Comparison of ENCODE assay signal across 15 cellular contexts in genomic region chr3:191339313-191339917, GRCh38. TPM values are rescaled to one million over a fixed set of nuclear protein-coding genes. Genes with fewer than 3 reads are reported as not detected.
DNase-seq lines count a peak whose midpoint lies in the region; ATAC-seq and TF ChIP-seq lines count a peak whose summit lies in the region.
"Had no signal": no experiment of that assay in that cellular context is flagged by ENCODE, and none has a peak within 500 bp of the region (broad histone marks: within the 10 kb centered on the region; RNA-seq: fewer than 3 reads in every experiment).

No MANE protein-coding gene starts in this region.

- no TSS peak for BruUV-seq in MCF 10A (replicated peaks; lab: Mats Ljungman, UMichigan)
- BruUV-seq in mammary epithelial cell (replicated peaks; lab: Mats Ljungman, UMichigan), result no TSS peak

- peaks cover 36% of the 10 kb centered on the region for H3K4me1 Mint-ChIP-seq in MCF 10A (ENCODE audit: insufficient read depth, unreplicated experiment)
- peaks cover 79 to 91% (median 90%) of the 10 kb centered on the region in 3 donors for H3K4me1 Mint-ChIP-seq in IgD-negative memory B cell
- H3K4me1 Mint-ChIP-seq in stimulated activated memory B cell treated with anti-CD40 and anti-IgM and Interleukin-4, amounts not matched to agents 10 μg/mL and 1 μg/mL and 100 μg/mL, for 72 hours, result peaks cover 96% of the 10 kb centered on the region

- H3K27me3 Mint-ChIP-seq in MCF 10A (ENCODE audit: insufficient read depth, unreplicated experiment) (no peaks in the 10 kb centered on the region), IgD-negative memory B cell (no peaks in the 10 kb centered on the region)
- no peaks in the 10 kb centered on the region for H3K27me3 Mint-ChIP-seq in stimulated activated memory B cell treated with anti-CD40 and anti-IgM and Interleukin-4, amounts not matched to agents 10 μg/mL and 1 μg/mL and 100 μg/mL, for 72 hours

- no peak overlapping the region for H3K4me2 ChIP-seq in mammary epithelial cell (ENCODE audit: insufficient read depth, low read depth, low read length)
- H3K4me2 ChIP-seq: GM23338 had no signal

- H4K20me1 ChIP-seq in mammary epithelial cell (ENCODE audit: insufficient read depth, low read length), result no peaks in the 10 kb centered on the region

- CTCF ChIA-PET in MCF 10A (lab: Yijun Ruan, JAX) (interaction anchor here (0.6 to 1.5 kb wide), 3 partner anchors 9 to 135 kb away, joined by 3 to 5 read pairs (median 3); no protein-coding TSS in a partner anchor), mammary epithelial cell (lab: Charles Lee; ENCODE audit: low non-redundant PET) (no interaction called here)

- H3K4me1 ChIP-seq in mammary epithelial cell (ENCODE audit: insufficient read depth, low read length), result peaks cover 11% of the 10 kb centered on the region

- H3K4me3 Mint-ChIP-seq in MCF 10A (ENCODE audit: unreplicated experiment), result no peak overlapping the region
- H3K4me3 Mint-ChIP-seq in IgD-negative memory B cell, result peak overlapping the region in 3 of 4 donors; percentile 8 to 61 (median 18)
- H3K4me3 Mint-ChIP-seq in stimulated activated memory B cell treated with anti-CD40 and anti-IgM and Interleukin-4, amounts not matched to agents 10 μg/mL and 1 μg/mL and 100 μg/mL, for 72 hours, result no peak overlapping the region
- H3K4me3 Mint-ChIP-seq: GM23338 had no signal

- intact Hi-C loops in MCF 10A (cut with micrococcal nuclease) (no loop called here), mammary epithelial cell (cut with micrococcal nuclease) (no loop called here)

- H3K9me3 Mint-ChIP-seq in MCF 10A (ENCODE audit: unreplicated experiment) (no peaks in the 10 kb centered on the region), IgD-negative memory B cell (no peaks in the 10 kb centered on the region)
- no peaks in the 10 kb centered on the region for H3K9me3 Mint-ChIP-seq in stimulated activated memory B cell treated with anti-CD40 and anti-IgM and Interleukin-4, amounts not matched to agents 10 μg/mL and 1 μg/mL and 100 μg/mL, for 72 hours
- H3K9me3 Mint-ChIP-seq: GM23338 had no signal

- no peaks in the 10 kb centered on the region for H3K36me3 ChIP-seq in mammary epithelial cell (ENCODE audit: insufficient read depth, low read length)
- H3K36me3 ChIP-seq: BLaER1 treated with 17β-estradiol and CSF1 and Interleukin-3, amounts not matched to agents 10 nM and 100 nM had no signal

- peak overlapping the region; percentile 92 for H3K27ac Mint-ChIP-seq in MCF 10A (ENCODE audit: low read depth, unreplicated experiment)
- peak overlapping the region in 2 of 3 donors; percentile 13 to 83 for H3K27ac Mint-ChIP-seq in IgD-negative memory B cell
- peak overlapping the region; percentile 91 for H3K27ac Mint-ChIP-seq in stimulated activated memory B cell treated with anti-CD40 and anti-IgM and Interleukin-4, amounts not matched to agents 10 μg/mL and 1 μg/mL and 100 μg/mL, for 72 hours
- H3K27ac Mint-ChIP-seq: GM23338 had no signal

- H3K27me3 ChIP-seq in mammary epithelial cell (ENCODE audit: insufficient read depth, low read length), result no peaks in the 10 kb centered on the region

- no peak overlapping the region for H3K27ac ChIP-seq in mammary epithelial cell (ENCODE audit: insufficient read depth, low read depth, low read length)
- H3K27ac ChIP-seq: BLaER1 treated with 17β-estradiol and CSF1 and Interleukin-3, amounts not matched to agents 10 nM and 100 nM had no signal

- peak; percentile 73 for ATAC-seq in left lobe of liver
- ATAC-seq in stimulated activated memory B cell treated with anti-CD40 and anti-IgM and Interleukin-4, amounts not matched to agents 10 μg/mL and 1 μg/mL and 100 μg/mL, for 72 hours, result no peak
- ATAC-seq: GM23338 had no signal

- H3K36me3 Mint-ChIP-seq in MCF 10A (ENCODE audit: insufficient read depth, unreplicated experiment) (no peaks in the 10 kb centered on the region), IgD-negative memory B cell (peaks cover 4% of the 10 kb centered on the region)
- peaks cover 5% of the 10 kb centered on the region for H3K36me3 Mint-ChIP-seq in stimulated activated memory B cell treated with anti-CD40 and anti-IgM and Interleukin-4, amounts not matched to agents 10 μg/mL and 1 μg/mL and 100 μg/mL, for 72 hours

- no peak overlapping the region for H3K9ac ChIP-seq in mammary epithelial cell (ENCODE audit: insufficient read depth, low read length)
- H3K9ac ChIP-seq: BLaER1 treated with 17β-estradiol and CSF1 and Interleukin-3, amounts not matched to agents 10 nM and 100 nM had no signal

- H3K9me3 ChIP-seq in mammary epithelial cell (replicated peaks; ENCODE audit: insufficient read depth, low read length), result no peaks in the 10 kb centered on the region
- H3K9me3 ChIP-seq: BLaER1 treated with 17β-estradiol and CSF1 and Interleukin-3, amounts not matched to agents 10 nM and 100 nM had no signal

- H3K4me3 ChIP-seq in mammary epithelial cell (replicated peaks in 1 of 3; ENCODE audit: insufficient read depth in 1 of 3, low read depth in 2 of 3, low read length in 3 of 3), result no peak overlapping the region
- H3K4me3 ChIP-seq: BLaER1 treated with 17β-estradiol and CSF1 and Interleukin-3, amounts not matched to agents 10 nM and 100 nM; GM23338 had no signal

- no peak for TF ChIP-seq CTCF in MCF 10A (IDR thresholded peaks at IDR 0.05; ENCODE audit: unreplicated experiment)
- no peak for TF ChIP-seq CTCF in mammary epithelial cell (conservative IDR thresholded peaks at IDR 0.05 in 1 of 2, IDR thresholded peaks at IDR 0.05 in 1 of 2; ENCODE audit: extremely low read depth in 1 of 2, insufficient read depth in 1 of 2, low read depth in 1 of 2, low read length in 2 of 2)

- no peak overlapping the region for H2AFZ ChIP-seq in mammary epithelial cell (ENCODE audit: low read depth, low read length)
- H2AFZ ChIP-seq: GM23338 had no signal

- 98% methylated on average over 3 of the region's 3 CpGs for WGBS in mammary epithelial cell (ENCODE audit: low coverage, missing lambda C conversion rate)

- in situ Hi-C loops in mammary epithelial cell (cut with MboI; ENCODE audit: low sequenced_read_pairs in 2 of 2), result no loop called here

- DNase-seq in MCF 10A (ENCODE audit: unreplicated experiment) (no peak), mammary epithelial cell (no peak), left lobe of liver (ENCODE audit: low spot score) (no peak), EL (no peak), NCI-H1436 (lab: John Stamatoyannopoulos, UW) (no peak), NCI-H187 treated with DMSO at 0.1 percent for 48 hours (lab: John Stamatoyannopoulos, UW) (no peak)
- DNase-seq: 8988T, NCI-H1105 treated with DMSO at 0.1 percent for 48 hours, NCI-H2029 treated with DMSO at 0.1 percent for 48 hours, NCI-H524, SHP77 had no signal

- peaks cover 100% of the 10 kb centered on the region for H3K79me2 ChIP-seq in mammary epithelial cell (ENCODE audit: insufficient read depth, low read length)

- dilution Hi-C loops in mammary epithelial cell (cut with HindIII; ENCODE audit: low sequenced_read_pairs), result no loop called here

- POLR2A ChIA-PET in MCF 10A (lab: Yijun Ruan, JAX), result interaction anchor here (2.0 to 6.4 kb wide), 3 partner anchors 9 to 19 kb away, joined by 6 to 40 read pairs (median 11); partner anchors contain the start of genes CCDC50 and UTS2B

RNA-seq across cellular contexts. Expression of gene UTS2B, which starts 9.1 kb away (rescaled TPM):
- total RNA-seq in MCF 10A (2022), result 0.26 TPM in 1 of 2 replicates, not detected in the other
- total RNA-seq in mammary epithelial cell, result under 1 TPM in 1 of 2 donors, not detected in 1; 0.42 TPM
- polyA plus RNA-seq in mammary epithelial cell, result 0.05 TPM
- not detected for polyA minus RNA-seq in mammary epithelial cell
- polyA plus RNA-seq in IgD-negative memory B cell, result 4.2 TPM
- total RNA-seq in left lobe of liver, result 0.15 TPM
- total RNA-seq: GM23338 had no signal

RNA-seq across cellular contexts. Expression of gene CCDC50, which starts 10.2 kb away (rescaled TPM):
- 100 and 115 TPM in 2 replicates for total RNA-seq in MCF 10A (2022)
- total RNA-seq in mammary epithelial cell, result 10 to 100 TPM; 74.8 to 85.0 TPM
- 36.5 TPM for polyA plus RNA-seq in mammary epithelial cell
- polyA minus RNA-seq in mammary epithelial cell, result 28.9 TPM
- polyA plus RNA-seq in IgD-negative memory B cell, result 98.9 TPM
- total RNA-seq in left lobe of liver, result 35.8 TPM

Comparison
In these comparisons a context has a peak if more than half of its experiments do, and no peak if none do; other contexts are left out.
1. H3K4me3 Mint-ChIP-seq: peak in IgD-negative memory B cell (3 of 4); none in MCF 10A (single experiment) and stimulated activated memory B cell treated with anti-CD40 and anti-IgM and Interleukin-4, amounts not matched to agents 10 μg/mL and 1 μg/mL and 100 μg/mL, for 72 hours (single experiment).
2. Peak in every context shown above with its lines, with median percentiles within 50 percentile points of each other: H3K27ac Mint-ChIP-seq.